ENCODE assay signal across 8 cellular contexts in genomic region chr18:46174317-46175039, GRCh38.
DNase-seq lines count a peak whose midpoint lies in the region; ATAC-seq, FAIRE-seq and TF ChIP-seq lines count a peak whose summit lies in the region.

No MANE protein-coding gene starts in this region.

- RAD21 ChIA-PET in HCT116 (lab: Charles Lee; ENCODE audit: low non-redundant PET in 1 of 2, low total read pairs in 2 of 2, uncharacterized antibody in 2 of 2, unreplicated experiment in 2 of 2): interaction anchor here (1.2 to 1.4 kb wide), 2 partner anchors 38 to 484 kb away, joined by 5 to 6 read pairs; no protein-coding TSS in a partner anchor

- H3K36me3 ChIP-seq in ES-I3 (ENCODE audit: insufficient read depth, low read length): no peaks in the 10 kb centered on the region
- H3K36me3 ChIP-seq in HCT116 (ENCODE audit: control insufficient read depth in 1 of 2, insufficient read depth in 2 of 2, low read length in 2 of 2): no peaks in the 10 kb centered on the region
- H3K36me3 ChIP-seq in thymus (ENCODE audit: control insufficient read depth, insufficient read depth): no peaks in the 10 kb centered on the region

- peak overlapping the region; percentile 95 to 99 (median 98) for H3K27ac Mint-ChIP-seq in naive B cell

- H3K36me3 Mint-ChIP-seq in naive B cell: no peaks in the 10 kb centered on the region

- H3K9me2 ChIP-seq in HCT116 (ENCODE audit: insufficient read depth): no peaks in the 10 kb centered on the region

- FAIRE-seq in GM19239 (lab: Jason Lieb, UNC): no peak

- TF ChIP-seq CTCF in HCT116 (IDR thresholded peaks at IDR 0.05 in 2 of 3, conservative IDR thresholded peaks at IDR 0.05 in 1 of 3; ENCODE audit: borderline replicate concordance in 1 of 3, insufficient read depth in 1 of 3, low read depth in 2 of 3, low read length in 2 of 3): no peak

- H3K9ac ChIP-seq in ES-I3 (ENCODE audit: low read depth, low read length) (peak overlapping the region; percentile 98), HCT116 (ENCODE audit: low read length) (peak overlapping the region; percentile 87)

- peak overlapping the region; percentile 83 for H3K27ac ChIP-seq in HCT116 (ENCODE audit: low read depth, low read length)
- H3K27ac ChIP-seq in thymus (ENCODE audit: low read depth): peak overlapping the region; percentile 91

- peak overlapping the region; percentile 95 to 99 (median 98) for H3K4me3 Mint-ChIP-seq in naive B cell

- peak; percentile 2; the same call in 1 of the 2 replicates for ATAC-seq in HCT116
- peak in 1 of 2 donors; percentile 3 for ATAC-seq in naive B cell (ENCODE audit: low read depth in 2 of 2)

- no peaks in the 10 kb centered on the region for H3K27me3 Mint-ChIP-seq in naive B cell

- H3K4me3 ChIP-seq in HCT116 (replicated peaks in 1 of 2; ENCODE audit: low read depth in 1 of 2, low read length in 2 of 2) (peak overlapping the region; percentile 90 to 94), thymus (ENCODE audit: low read length) (peak overlapping the region; percentile 76)

- under 1% methylated on average over 71 of the region's 71 CpGs for WGBS in thymus

- H3K4me1 ChIP-seq in ES-I3 (ENCODE audit: insufficient read depth, low read length) (peaks cover 8% of the 10 kb centered on the region), HCT116 (ENCODE audit: control insufficient read depth in 1 of 2, insufficient read depth in 2 of 2, low read length in 2 of 2) (peaks cover 11 to 38% of the 10 kb centered on the region in 2 experiments), thymus (ENCODE audit: control insufficient read depth, insufficient read depth, low read length) (peaks cover 5% of the 10 kb centered on the region)

- H3K9me3 Mint-ChIP-seq in naive B cell: no peaks in the 10 kb centered on the region

- DNase-seq in HCT116 (ENCODE audit: low read depth, low spot score) (no peak), NCI-H146 (lab: John Stamatoyannopoulos, UW) (peak; percentile 51), activated T-cell treated with anti-CD3 and anti-CD28 coated beads for 24 hours (ENCODE audit: low read depth) (peak; percentile 32), erythroblast (lab: John Stamatoyannopoulos, UW) (peak; percentile 72 to 79), naive B cell (peak; percentile 40), GM19239 (ENCODE audit: insufficient read length, low spot score) (no peak)

- BruUV-seq in HCT116 (replicated peaks; lab: Mats Ljungman, UMichigan): no TSS peak

- H3K4me1 Mint-ChIP-seq in naive B cell: peaks cover 26 to 54% (median 51%) of the 10 kb centered on the region in 3 donors

- peak overlapping the region; percentile 98 for H3K4me2 ChIP-seq in HCT116 (ENCODE audit: low read length)

- intact Hi-C loops in HCT116 (cut with micrococcal nuclease): loop anchor here (5.0 kb wide), 1 partner anchor 158 kb away; a partner anchor contains a TSS

- no peak for TF ChIP-seq RAD21 in HCT116 (IDR thresholded peaks at IDR 0.05; ENCODE audit: low read depth)

- CTCF ChIA-PET in HCT116 (lab: Charles Lee): interaction anchor here (1.0 to 1.9 kb wide), 11 partner anchors 9 to 43 kb away, joined by 3 to 25 read pairs (median 10); no protein-coding TSS in a partner anchor

- TF ChIP-seq POLR2A in HCT116 (IDR thresholded peaks at IDR 0.05; ENCODE audit: borderline replicate concordance, extremely low read depth, insufficient read depth, insufficient read length) (no peak), erythroblast (IDR thresholded peaks at IDR 0.05; ENCODE audit: low read length) (peak; percentile 19)

- H3K9me3 ChIP-seq in ES-I3 (ENCODE audit: control insufficient read depth, insufficient read depth, low read length) (no peaks in the 10 kb centered on the region), HCT116 (ENCODE audit: control insufficient read depth in 1 of 2, insufficient read depth in 1 of 2, low read depth in 1 of 2, low read length in 2 of 2) (no peaks in the 10 kb centered on the region), thymus (ENCODE audit: control insufficient read depth) (no peaks in the 10 kb centered on the region)

- H4K20me1 ChIP-seq in HCT116 (ENCODE audit: insufficient read depth): no peaks in the 10 kb centered on the region

- H3K79me2 ChIP-seq in HCT116 (ENCODE audit: insufficient read depth, low read length): peaks cover 55% of the 10 kb centered on the region

- POLR2A ChIA-PET in HCT116 (lab: Charles Lee): interaction anchor here (1.2 to 2.3 kb wide), 4 partner anchors 10 to 65 kb away, joined by 3 to 10 read pairs (median 6); no protein-coding TSS in a partner anchor

- H3K27me3 ChIP-seq in HCT116 (ENCODE audit: insufficient read depth, low read length) (no peaks in the 10 kb centered on the region), thymus (ENCODE audit: control insufficient read depth, insufficient read depth) (no peaks in the 10 kb centered on the region)

- no peak overlapping the region for H2AFZ ChIP-seq in HCT116 (ENCODE audit: low read depth, low read length, poor library complexity, severe bottlenecking)

TF ChIP-seq in HCT116, 20 proteins besides CTCF, POLR2A, EP300 and RAD21:
- TF ChIP-seq POLR2AphosphoS5 (IDR thresholded peaks at IDR 0.05; ENCODE audit: low read depth, low read length) (no peak), ZFX (IDR thresholded peaks at IDR 0.05) (peak; percentile 68)

Comparison
In these comparisons a context has a peak if more than half of its experiments do, and no peak if none do; other contexts are left out.
1. DNase-seq: peak in NCI-H146 (single experiment), activated T-cell treated with anti-CD3 and anti-CD28 coated beads for 24 hours (single experiment), erythroblast (2 of 2) and naive B cell (single experiment); none in HCT116 (single experiment) and GM19239 (single experiment).